26 cellular contexts compared by ENCODE assay signal in the genomic region with DNA sequence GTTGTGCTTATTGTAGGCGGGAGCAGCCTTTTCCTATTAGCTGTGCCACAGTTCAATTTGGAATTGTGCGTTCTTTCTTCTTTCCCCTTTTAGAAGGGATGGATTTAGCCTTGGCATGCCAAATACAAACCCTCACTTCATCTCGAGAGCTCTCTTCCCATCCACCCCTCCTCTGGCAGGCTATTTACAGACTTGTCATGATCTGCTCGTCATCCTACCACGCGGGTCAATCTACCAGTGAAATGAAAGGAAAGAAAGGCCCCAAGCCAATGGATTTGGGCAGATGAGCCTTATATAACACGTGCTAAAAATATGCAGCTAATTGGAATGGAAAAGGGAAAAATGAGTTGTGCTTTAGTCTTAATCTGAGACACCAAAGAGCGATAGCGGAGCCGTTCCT.
DNase-seq lines count a peak whose midpoint lies in the region; ATAC-seq and TF ChIP-seq lines count a peak whose summit lies in the region.
"Had no signal": no experiment of that assay in that cellular context is flagged by ENCODE, and none has a peak within 500 bp of the region (broad histone marks: within the 10 kb centered on the region; RNA-seq: fewer than 3 reads in every experiment).

No MANE protein-coding gene starts in this region.

- no peaks in the 10 kb centered on the region for H3K9me3 ChIP-seq in esophagus squamous epithelium
- H3K9me3 ChIP-seq in PC-9 (ENCODE audit: insufficient read depth, low read depth): peaks cover 4% of the 10 kb centered on the region; the same call in 1 of the 2 replicates
- H3K9me3 ChIP-seq: tibial artery had no signal

- CTCF ChIA-PET in PC-9 (lab: Charles Lee): no interaction called here

- BruUV-seq in PC-9 (replicated peaks; lab: Mats Ljungman, UMichigan): no TSS peak

- H3F3A ChIP-seq in PC-9 (ENCODE audit: insufficient read depth, low read depth): no peaks in the 10 kb centered on the region

- POLR2A ChIA-PET in PC-9 (lab: Charles Lee; ENCODE audit: unreplicated experiment): no interaction called here

- peaks cover 3 to 44% (median 3%) of the 10 kb centered on the region in 3 donors for H3K4me1 ChIP-seq in esophagus squamous epithelium
- peaks cover 7% of the 10 kb centered on the region for H3K4me1 ChIP-seq in PC-9 (replicated peaks; ENCODE audit: insufficient read depth)

- peaks cover 23 to 43% of the 10 kb centered on the region in 2 donors for H3K4me1 Mint-ChIP-seq in stimulated activated naive B cell treated with anti-CD40 and anti-IgM and Interleukin-4, amounts not matched to agents 10 μg/mL and 1 μg/mL and 100 μg/mL, for 72 hours

- WGBS in adipose tissue, 3 donors: 89 to 94% (median 93%) methylated on average over 10 of the region's 10 CpGs
- WGBS in esophagus squamous epithelium, 2 donors: 69 to 82% methylated on average over 10 of the region's 10 CpGs

- H3K27me3 ChIP-seq in esophagus squamous epithelium (no peaks in the 10 kb centered on the region), PC-9 (ENCODE audit: insufficient read depth, low read depth) (no peaks in the 10 kb centered on the region)
- H3K27me3 ChIP-seq: tibial artery had no signal

- H4K20me1 ChIP-seq in PC-9 (ENCODE audit: insufficient read depth): no peaks in the 10 kb centered on the region

- no peaks in the 10 kb centered on the region for H3K36me3 ChIP-seq in esophagus squamous epithelium
- no peaks in the 10 kb centered on the region for H3K36me3 ChIP-seq in PC-9 (ENCODE audit: low read depth)
- H3K36me3 ChIP-seq: tibial artery had no signal

- H3K9me3 Mint-ChIP-seq in stimulated activated naive B cell treated with anti-CD40 and anti-IgM and Interleukin-4, amounts not matched to agents 10 μg/mL and 1 μg/mL and 100 μg/mL, for 72 hours: peaks cover 0 to 8% of the 10 kb centered on the region in 2 donors
- H3K9me3 Mint-ChIP-seq: natural killer cell treated with Interleukin-12 subunit alpha and Interleukin-12 subunit beta and Interleukin-15 and Interleukin-18, amount 100 ng/mL, for 72 hours; stimulated activated naive CD8-positive, alpha-beta T cell treated with anti-CD3 and anti-CD28 coated beads, Interleukin-15, Interleukin-2, amounts not matched to agents 100 ng/mL and 50 ng/mL, for 24 hours had no signal

- ATAC-seq in stimulated activated naive B cell treated with anti-CD40 and anti-IgM and Interleukin-4, amounts not matched to agents 10 μg/mL and 1 μg/mL and 100 μg/mL, for 72 hours (replicated peaks): no peak
- ATAC-seq in GM19035 (IDR thresholded peaks at IDR 0.05; ENCODE audit: unreplicated experiment): no peak
- ATAC-seq: natural killer cell treated with Interleukin-12 subunit alpha and Interleukin-12 subunit beta and Interleukin-15 and Interleukin-18, amount 100 ng/mL, for 72 hours had no signal

- no peak for TF ChIP-seq POLR2A in esophagus squamous epithelium (IDR thresholded peaks at IDR 0.05)

- DNase-seq in esophagus squamous epithelium (lab: John Stamatoyannopoulos, UW) (no peak), inferior parietal cortex (ENCODE audit: extremely low spot score) (peak; percentile 84), KBM-7 (no peak), PC-9 (no peak)
- no peak for DNase-seq in stimulated activated naive B cell treated with anti-CD40 and anti-IgM and Interleukin-4, amounts not matched to agents 10 μg/mL and 1 μg/mL and 100 μg/mL, for 72 hours
- no peak for DNase-seq in activated T-cell treated with anti-CD3 and anti-CD28 coated beads, Interleukin-2, amount 50 U/mL, for 48 hours
- DNase-seq: activated CD4-positive, alpha-beta memory T cell treated with anti-CD3 and anti-CD28 coated beads, Interleukin-2, amount 10 ng/mL, durations not matched to agents 7 days and 5 days; activated CD4-positive, CD25-positive, alpha-beta regulatory T cell; activated gamma-delta T cell; central memory CD4-positive, alpha-beta T cell; DMS53; effector memory CD4-positive, alpha-beta T cell; GF-D8; KG1; NCI-H1436 treated with DMSO at 0.1 percent for 48 hours; NCI-H526; small intestine; stimulated activated CD4-positive, alpha-beta T cell treated with anti-CD3 and anti-CD28 coated beads, Interleukin-4, amount 100 ng/mL, for 1 hour; T-helper 9 cell; tibial artery had no signal

- TF ChIP-seq CTCF in esophagus squamous epithelium (IDR thresholded peaks at IDR 0.05) (no peak), PC-9 (conservative IDR thresholded peaks at IDR 0.05) (no peak)

- H3K4me3 Mint-ChIP-seq in stimulated activated naive B cell treated with anti-CD40 and anti-IgM and Interleukin-4, amounts not matched to agents 10 μg/mL and 1 μg/mL and 100 μg/mL, for 72 hours: no peak overlapping the region
- H3K4me3 Mint-ChIP-seq: activated CD4-positive, alpha-beta memory T cell treated with anti-CD3 and anti-CD28 coated beads, Interleukin-2, amount 10 ng/mL, durations not matched to agents 7 days and 5 days; natural killer cell treated with Interleukin-12 subunit alpha and Interleukin-12 subunit beta and Interleukin-15 and Interleukin-18, amount 100 ng/mL, for 72 hours; stimulated activated naive CD8-positive, alpha-beta T cell treated with anti-CD3 and anti-CD28 coated beads, Interleukin-15, Interleukin-2, amounts not matched to agents 100 ng/mL and 50 ng/mL, for 24 hours had no signal

- peak overlapping the region; percentile 92 for H3K27ac Mint-ChIP-seq in stimulated activated naive B cell treated with anti-CD40 and anti-IgM and Interleukin-4, amounts not matched to agents 10 μg/mL and 1 μg/mL and 100 μg/mL, for 72 hours
- H3K27ac Mint-ChIP-seq: activated CD4-positive, alpha-beta memory T cell treated with anti-CD3 and anti-CD28 coated beads, Interleukin-2, amount 10 ng/mL, durations not matched to agents 7 days and 5 days; natural killer cell treated with Interleukin-12 subunit alpha and Interleukin-12 subunit beta and Interleukin-15 and Interleukin-18, amount 100 ng/mL, for 72 hours; stimulated activated naive CD8-positive, alpha-beta T cell treated with anti-CD3 and anti-CD28 coated beads, Interleukin-15, Interleukin-2, amounts not matched to agents 100 ng/mL and 50 ng/mL, for 24 hours had no signal

- no peak overlapping the region for H2AFZ ChIP-seq in PC-9
- H2AFZ ChIP-seq: parathyroid adenoma had no signal

- H3K27ac ChIP-seq in adipose tissue (ENCODE audit: low read depth, low read length): peak overlapping the region; percentile 11
- peak overlapping the region in 3 of 4 donors; percentile 31 to 64 (median 48) for H3K27ac ChIP-seq in esophagus squamous epithelium
- no peak overlapping the region for H3K27ac ChIP-seq in PC-9
- H3K27ac ChIP-seq: parathyroid adenoma, RWPE1, tibial artery had no signal

- no peak overlapping the region for H3K4me2 ChIP-seq in PC-9

- H3K27me3 Mint-ChIP-seq in stimulated activated naive B cell treated with anti-CD40 and anti-IgM and Interleukin-4, amounts not matched to agents 10 μg/mL and 1 μg/mL and 100 μg/mL, for 72 hours: no peaks in the 10 kb centered on the region
- H3K27me3 Mint-ChIP-seq: activated CD4-positive, alpha-beta memory T cell treated with anti-CD3 and anti-CD28 coated beads, Interleukin-2, amount 10 ng/mL, durations not matched to agents 7 days and 5 days; natural killer cell treated with Interleukin-12 subunit alpha and Interleukin-12 subunit beta and Interleukin-15 and Interleukin-18, amount 100 ng/mL, for 72 hours; stimulated activated naive CD8-positive, alpha-beta T cell treated with anti-CD3 and anti-CD28 coated beads, Interleukin-15, Interleukin-2, amounts not matched to agents 100 ng/mL and 50 ng/mL, for 24 hours had no signal

- H3K79me2 ChIP-seq in PC-9 (ENCODE audit: low read depth): 0 out of 2 replicates have a peak, but pooled peaks cover 9% of the 10 kb centered on the region

- intact Hi-C loops in esophagus squamous epithelium (cut with DNase I): no loop called here
- intact Hi-C loops in PC-9 (cut with micrococcal nuclease; ENCODE audit: unreplicated experiment): no loop called here

- in situ Hi-C loops in KBM-7 (cut with MboI; ENCODE audit: low pct_unique_long_range_greater_than_20kb, low sequenced_read_pairs): loop anchor here (25.0 kb wide), 1 partner anchor 292 kb away; no protein-coding TSS in a partner anchor

- no peaks in the 10 kb centered on the region for H3K9me2 ChIP-seq in PC-9 (ENCODE audit: insufficient read depth)

- H3K36me3 Mint-ChIP-seq in stimulated activated naive B cell treated with anti-CD40 and anti-IgM and Interleukin-4, amounts not matched to agents 10 μg/mL and 1 μg/mL and 100 μg/mL, for 72 hours: peaks cover 10 to 13% of the 10 kb centered on the region in 2 donors
- H3K36me3 Mint-ChIP-seq: natural killer cell treated with Interleukin-12 subunit alpha and Interleukin-12 subunit beta and Interleukin-15 and Interleukin-18, amount 100 ng/mL, for 72 hours had no signal

- H3K4me3 ChIP-seq in esophagus squamous epithelium: no peak overlapping the region
- no peak overlapping the region for H3K4me3 ChIP-seq in PC-9
- H3K4me3 ChIP-seq: tibial artery had no signal
